In the genomic region with DNA sequence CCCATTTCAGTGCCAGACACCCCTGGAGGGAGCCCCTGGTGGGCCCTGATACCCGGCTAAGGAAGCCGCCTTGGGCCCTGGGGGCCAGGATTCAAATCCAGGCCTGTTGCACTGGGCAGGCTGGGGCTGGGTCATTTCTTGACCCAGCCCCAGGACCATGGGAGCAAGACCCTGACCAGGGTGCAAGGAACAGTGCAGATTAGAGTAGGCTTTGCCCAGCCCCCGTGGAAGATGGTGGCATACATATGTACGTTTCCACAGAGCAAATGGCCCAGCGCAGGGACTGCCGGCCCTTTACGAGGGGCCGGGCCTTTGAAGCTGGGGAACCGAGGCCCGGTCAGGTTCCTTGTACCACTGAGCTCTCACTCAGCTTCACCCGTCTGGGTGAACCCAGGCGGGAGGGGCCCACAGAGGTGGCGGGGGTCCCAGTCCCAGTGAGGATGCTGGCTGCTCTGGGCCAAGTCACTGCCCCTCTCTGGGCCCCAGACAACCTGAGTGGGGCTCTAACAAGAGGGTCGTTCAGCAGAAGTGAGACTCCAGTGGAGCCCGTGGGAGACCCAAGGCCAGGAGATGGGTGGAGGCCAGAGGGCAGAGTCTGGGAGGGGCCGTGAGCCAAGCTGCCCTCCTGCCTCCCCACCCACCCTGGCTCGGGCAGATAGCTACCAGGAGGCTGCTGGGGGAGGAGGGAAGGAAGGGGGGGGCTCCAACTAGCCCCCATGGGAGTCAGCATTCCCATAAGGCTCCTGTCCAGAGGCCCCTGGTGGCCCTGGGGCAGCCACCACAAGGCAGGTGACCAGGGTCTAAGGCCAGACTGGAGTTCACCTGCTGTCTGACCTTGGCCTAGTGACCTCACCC, we compare ENCODE assay signal across 8 cellular contexts. TPM values are rescaled to one million over a fixed set of nuclear protein-coding genes. Genes with fewer than 3 reads are reported as not detected.
DNase-seq lines count a peak whose midpoint lies in the region; ATAC-seq, FAIRE-seq and TF ChIP-seq lines count a peak whose summit lies in the region.

No MANE protein-coding gene starts in this region.

- TF ChIP-seq CTCF in astrocyte of the cerebellum (IDR thresholded peaks at IDR 0.05; ENCODE audit: low read depth, low read length, missing control alignments) (no peak), HepG2 (CRISPR knock-in tag; IDR thresholded peaks at IDR 0.05) (no peak), testis (IDR thresholded peaks at IDR 0.05) (no peak)

- WGBS in HepG2 (ENCODE audit: low lambda C conversion rate) = 90% methylated on average over 2 of the region's 17 CpGs
- 77 to 79% methylated on average over 11 to 17 of the region's 17 CpGs for whole genome bisulfite sequencing in testis, 2 donors

- H3K4me1 Mint-ChIP-seq in activated CD4-positive, alpha-beta T cell treated with anti-CD3 and anti-CD28 coated beads, Interleukin-2, amount 10 ng/mL, durations not matched to agents 24 days and 14 days = peaks cover 35% of the 10 kb centered on the region

- no peak for FAIRE-seq in HepG2 (lab: Jason Lieb, UNC)
- no peak for FAIRE-seq in urothelium cell line (lab: Jason Lieb, UNC)

- peaks cover 20% of the 10 kb centered on the region for H3K36me3 Mint-ChIP-seq in activated CD4-positive, alpha-beta T cell treated with anti-CD3 and anti-CD28 coated beads, Interleukin-2, amount 10 ng/mL, durations not matched to agents 24 days and 14 days (ENCODE audit: low read depth)

- TF ChIP-seq RAD21 in HepG2 (CRISPR knock-in tag; IDR thresholded peaks at IDR 0.05) = no peak

- TF ChIP-seq EP300 in HepG2 (IDR thresholded peaks at IDR 0.05; ENCODE audit: low read depth in 2 of 2, low read length in 2 of 2) (no peak), HepG2 (CRISPR knock-in tag; IDR thresholded peaks at IDR 0.05; ENCODE audit: borderline replicate concordance) (no peak)

- H3K9me3 Mint-ChIP-seq in activated CD4-positive, alpha-beta T cell treated with anti-CD3 and anti-CD28 coated beads, Interleukin-2, amount 10 ng/mL, durations not matched to agents 24 days and 14 days = no peaks in the 10 kb centered on the region

- intact Hi-C loops in activated CD4-positive, alpha-beta T cell treated with anti-CD3 and anti-CD28 coated beads, Interleukin-2, amount 10 ng/mL, durations not matched to agents 24 days and 14 days (cut with micrococcal nuclease) = no loop called here
- intact Hi-C loops in HepG2 (cut with micrococcal nuclease; ENCODE audit: unreplicated experiment) (no loop called here), testis (cut with DNase I; ENCODE audit: low total_unique reads) (no loop called here)

- H3K27me3 ChIP-seq in HepG2 (ENCODE audit: control insufficient read depth in 1 of 2, insufficient read depth in 2 of 2, low read length in 2 of 2) (no peaks in the 10 kb centered on the region), testis (no peaks in the 10 kb centered on the region), MG63 (no peaks in the 10 kb centered on the region)

- CTCF ChIA-PET in HepG2 (lab: Yijun Ruan, JAX; ENCODE audit: low intra/inter-chr PET ratio, low total read pairs) = no interaction called here

- TF ChIP-seq POLR2A in HepG2 (IDR thresholded peaks at IDR 0.05; ENCODE audit: insufficient read depth in 1 of 2, low read depth in 2 of 2, low read length in 2 of 2) (no peak), testis (IDR thresholded peaks at IDR 0.05) (no peak)

- H3K4me3 Mint-ChIP-seq in activated CD4-positive, alpha-beta T cell treated with anti-CD3 and anti-CD28 coated beads, Interleukin-2, amount 10 ng/mL, durations not matched to agents 24 days and 14 days = peak overlapping the region; percentile 90

- peak overlapping the region; percentile 58 for H3K27ac Mint-ChIP-seq in activated CD4-positive, alpha-beta T cell treated with anti-CD3 and anti-CD28 coated beads, Interleukin-2, amount 10 ng/mL, durations not matched to agents 24 days and 14 days

- H3K4me1 ChIP-seq in HepG2 (ENCODE audit: insufficient read depth, low read length) (peaks cover 54% of the 10 kb centered on the region), testis (peaks cover 45% of the 10 kb centered on the region)

- no peaks in the 10 kb centered on the region for H3K27me3 Mint-ChIP-seq in activated CD4-positive, alpha-beta T cell treated with anti-CD3 and anti-CD28 coated beads, Interleukin-2, amount 10 ng/mL, durations not matched to agents 24 days and 14 days

- DNase-seq in activated CD4-positive, alpha-beta T cell treated with anti-CD3 and anti-CD28 coated beads, Interleukin-2, amount 10 ng/mL, durations not matched to agents 24 days and 14 days = peak; percentile 66
- DNase-seq in activated CD4-positive, alpha-beta T cell treated with anti-CD3 and anti-CD28 coated beads, Interleukin-2, amount 50 U/mL, for 4 hours = no peak
- DNase-seq in astrocyte of the cerebellum (ENCODE audit: low read depth) (no peak), HepG2 (ENCODE audit: low spot score) (no peak), testis (no peak), EL (no peak), MG63 (no peak), urothelium cell line (ENCODE audit: low spot score) (no peak)

- no peaks in the 10 kb centered on the region for H3K9me3 ChIP-seq in HepG2 (ENCODE audit: low read length)
- H3K9me3 ChIP-seq in testis = no peaks in the 10 kb centered on the region
- no peaks in the 10 kb centered on the region for H3K9me3 ChIP-seq in MG63

- H3K36me3 ChIP-seq in HepG2 (replicated peaks in 1 of 2; ENCODE audit: control insufficient read depth in 1 of 2, insufficient read depth in 2 of 2, low read length in 2 of 2) = peaks cover 8 to 20% of the 10 kb centered on the region in 2 experiments
- no peaks in the 10 kb centered on the region for H3K36me3 ChIP-seq in testis (ENCODE audit: low read depth, missing control alignments)
- H3K36me3 ChIP-seq in MG63 = no peaks in the 10 kb centered on the region

- H4K20me1 ChIP-seq in HepG2 (ENCODE audit: insufficient read depth, low read length) = peaks cover 47% of the 10 kb centered on the region

- H2AFZ ChIP-seq in HepG2 (ENCODE audit: low read length) = no peak overlapping the region

- H3K79me2 ChIP-seq in HepG2 (ENCODE audit: insufficient read depth, low read length) = peaks cover 34% of the 10 kb centered on the region

- peak overlapping the region; percentile 86 for H3K9ac ChIP-seq in HepG2 (ENCODE audit: insufficient read depth, low read depth, low read length)

- POLR2A ChIA-PET in HepG2 (lab: Yijun Ruan, JAX) = interaction anchor here (0.8 to 2.4 kb wide), 10 partner anchors 9 to 32 kb away, joined by 3 to 26 read pairs (median 6); a partner anchor contains a TSS

- in situ Hi-C loops in astrocyte of the cerebellum (cut with HindIII; ENCODE audit: low sequenced_read_pairs) = no loop called here
- in situ Hi-C loops in HepG2 (cut with HindIII; ENCODE audit: extremely low pct_ligation_motif_present, low pct_unique_long_range_greater_than_20kb) = no loop called here

- BruUV-seq in HepG2 (replicated peaks; lab: Mats Ljungman, UMichigan) = no TSS peak

- H3K27ac ChIP-seq in HepG2 (ENCODE audit: extremely low read length, insufficient read depth, low read length) = peak overlapping the region; percentile 6
- peak overlapping the region; percentile 80 to 98 for H3K27ac ChIP-seq in testis

- H3K4me3 ChIP-seq in astrocyte of the cerebellum (ENCODE audit: low read depth, low read length) (peak overlapping the region; percentile 93), HepG2 (replicated peaks in 1 of 3; ENCODE audit: insufficient read depth in 1 of 3, low read depth in 2 of 3, low read length in 3 of 3) (peak overlapping the region in 2 of 3 experiments; percentile 92 to 94; a peak in 2 of 6 replicates), testis (no peak overlapping the region), MG63 (no peak overlapping the region)

- no peak for ATAC-seq in HepG2

- H3K4me2 ChIP-seq in HepG2 (ENCODE audit: low read depth, low read length) = peak overlapping the region; percentile 88

RNA-seq across cellular contexts. Expression of a gene that starts 2.7 kb away (rescaled TPM):
- 159 and 169 TPM in 2 replicates for total RNA-seq in activated CD4-positive, alpha-beta T cell treated with anti-CD3 and anti-CD28 coated beads, Interleukin-2, amount 10 ng/mL, durations not matched to agents 24 days and 14 days
- total RNA-seq in HepG2 (2016; rRNA removed; fragmentation: Illumina TruSeq; extraction: Trizol) (35.5 and 44.9 TPM in 2 replicates), testis (100 to 1,000 TPM in 1 of 2 donors, 10 to 100 TPM in 1; 93.0 to 103 TPM)
- total RNA-seq in HepG2 (2016; cell fraction: cytosol; rRNA removed; fragmentation: Illumina TruSeq; extraction: Trizol; ENCODE audit: low read depth) = 52.3 and 57.0 TPM in 2 replicates
- total RNA-seq in HepG2 (2016; cell fraction: insoluble cytoplasmic fraction; rRNA removed; fragmentation: Illumina TruSeq; extraction: Trizol) = 30.7 and 45.2 TPM in 2 replicates
- 90.7 and 98.8 TPM in 2 replicates for total RNA-seq in HepG2 (2016; cell fraction: membrane; rRNA removed; fragmentation: Illumina TruSeq; extraction: Trizol)
- 29.7 and 31.4 TPM in 2 replicates for total RNA-seq in HepG2 (2016; cell fraction: nucleus; rRNA removed; fragmentation: Illumina TruSeq; extraction: Trizol)
- polyA plus RNA-seq in HepG2 (2011; rRNA removed) (112 and 129 TPM in 2 replicates), testis (ENCODE audit: insufficient read depth, low read depth, low replicate concordance) (76.5 TPM)
- polyA plus RNA-seq in HepG2 (2011; cell fraction: cytosol; rRNA removed) = 75.6 and 125 TPM in 2 replicates
- 253 and 307 TPM in 2 replicates for polyA plus RNA-seq in HepG2 (2011; cell fraction: nucleus; rRNA removed)
- 68.1 and 73.6 TPM in 2 replicates for polyA plus RNA-seq in HepG2 (2012)
- 65.6 and 66.5 TPM in 2 replicates for polyA plus RNA-seq in HepG2 (2016; cell fraction: cytosol; fragmentation: Illumina TruSeq; extraction: Trizol; ENCODE audit: low read depth)
- 34.0 and 45.2 TPM in 2 replicates for polyA plus RNA-seq in HepG2 (2016; cell fraction: insoluble cytoplasmic fraction; fragmentation: Illumina TruSeq; extraction: Trizol; ENCODE audit: low read depth)
- 77.4 and 85.7 TPM in 2 replicates for polyA plus RNA-seq in HepG2 (2016; cell fraction: membrane; fragmentation: Illumina TruSeq; extraction: Trizol; ENCODE audit: low read depth)
- 73.2 and 74.3 TPM in 2 replicates for polyA plus RNA-seq in HepG2 (2016; cell fraction: nucleus; fragmentation: Illumina TruSeq; extraction: Trizol; ENCODE audit: insufficient read depth, low read depth)
- 79.7 and 204 TPM in 2 replicates for polyA minus RNA-seq in HepG2 (2011; rRNA and poly(A)+ RNA removed; ENCODE audit: low replicate concordance)
- polyA minus RNA-seq in HepG2 (2011; cell fraction: cytosol; rRNA and poly(A)+ RNA removed) = 99.9 and 101 TPM in 2 replicates
- polyA minus RNA-seq in HepG2 (2011; cell fraction: nucleus; rRNA and poly(A)+ RNA removed) = 40.2 and 51.7 TPM in 2 replicates
- 17.9 and 38.6 TPM in 2 replicates for total RNA-seq in MG63 (2014; rRNA removed; shearing (Covaris generic); ENCODE audit: low replicate concordance)

RNA-seq across cellular contexts. Expression of a gene that starts 32.8 kb away (rescaled TPM):
- total RNA-seq in activated CD4-positive, alpha-beta T cell treated with anti-CD3 and anti-CD28 coated beads, Interleukin-2, amount 10 ng/mL, durations not matched to agents 24 days and 14 days = 25.8 and 30.2 TPM in 2 replicates
- total RNA-seq in HepG2 (2016; rRNA removed; fragmentation: Illumina TruSeq; extraction: Trizol) (28.1 and 30.9 TPM in 2 replicates), testis (100 to 1,000 TPM in 1 of 2 donors, 10 to 100 TPM in 1; 61.1 to 117 TPM)
- 33.3 and 38.0 TPM in 2 replicates for total RNA-seq in HepG2 (2016; cell fraction: cytosol; rRNA removed; fragmentation: Illumina TruSeq; extraction: Trizol; ENCODE audit: low read depth)
- 26.7 and 27.1 TPM in 2 replicates for total RNA-seq in HepG2 (2016; cell fraction: insoluble cytoplasmic fraction; rRNA removed; fragmentation: Illumina TruSeq; extraction: Trizol)
- total RNA-seq in HepG2 (2016; cell fraction: membrane; rRNA removed; fragmentation: Illumina TruSeq; extraction: Trizol) = 73.7 and 74.9 TPM in 2 replicates
- total RNA-seq in HepG2 (2016; cell fraction: nucleus; rRNA removed; fragmentation: Illumina TruSeq; extraction: Trizol) = 18.7 and 18.8 TPM in 2 replicates
- polyA plus RNA-seq in HepG2 (2011; rRNA removed) (45.3 and 45.6 TPM in 2 replicates), testis (ENCODE audit: insufficient read depth, low read depth, low replicate concordance) (43.2 TPM)
- 23.9 and 43.2 TPM in 2 replicates for polyA plus RNA-seq in HepG2 (2011; cell fraction: cytosol; rRNA removed)
- polyA plus RNA-seq in HepG2 (2011; cell fraction: nucleus; rRNA removed) = 43.1 and 48.6 TPM in 2 replicates
- polyA plus RNA-seq in HepG2 (2012) = 46.5 and 49.0 TPM in 2 replicates
- polyA plus RNA-seq in HepG2 (2016; cell fraction: cytosol; fragmentation: Illumina TruSeq; extraction: Trizol; ENCODE audit: low read depth) = 74.0 and 79.4 TPM in 2 replicates
- 39.4 and 51.6 TPM in 2 replicates for polyA plus RNA-seq in HepG2 (2016; cell fraction: insoluble cytoplasmic fraction; fragmentation: Illumina TruSeq; extraction: Trizol; ENCODE audit: low read depth)
- 106 and 123 TPM in 2 replicates for polyA plus RNA-seq in HepG2 (2016; cell fraction: membrane; fragmentation: Illumina TruSeq; extraction: Trizol; ENCODE audit: low read depth)
- polyA plus RNA-seq in HepG2 (2016; cell fraction: nucleus; fragmentation: Illumina TruSeq; extraction: Trizol; ENCODE audit: insufficient read depth, low read depth) = 43.6 and 45.5 TPM in 2 replicates
- polyA minus RNA-seq in HepG2 (2011; rRNA and poly(A)+ RNA removed; ENCODE audit: low replicate concordance) = 32.8 and 55.6 TPM in 2 replicates
- 39.1 and 43.2 TPM in 2 replicates for polyA minus RNA-seq in HepG2 (2011; cell fraction: cytosol; rRNA and poly(A)+ RNA removed)
- 10.3 and 12.1 TPM in 2 replicates for polyA minus RNA-seq in HepG2 (2011; cell fraction: nucleus; rRNA and poly(A)+ RNA removed)
- total RNA-seq in MG63 (2014; rRNA removed; shearing (Covaris generic); ENCODE audit: low replicate concordance) = 34.4 and 36.4 TPM in 2 replicates

RNA-seq across cellular contexts. Expression of a gene that starts 47.8 kb away (rescaled TPM):
- total RNA-seq in activated CD4-positive, alpha-beta T cell treated with anti-CD3 and anti-CD28 coated beads, Interleukin-2, amount 10 ng/mL, durations not matched to agents 24 days and 14 days = 184 and 185 TPM in 2 replicates
- total RNA-seq in HepG2 (2016; rRNA removed; fragmentation: Illumina TruSeq; extraction: Trizol) = 3.5 and 4.3 TPM in 2 replicates
- 2.2 and 2.7 TPM in 2 replicates for total RNA-seq in HepG2 (2016; cell fraction: cytosol; rRNA removed; fragmentation: Illumina TruSeq; extraction: Trizol; ENCODE audit: low read depth)
- total RNA-seq in HepG2 (2016; cell fraction: insoluble cytoplasmic fraction; rRNA removed; fragmentation: Illumina TruSeq; extraction: Trizol) = 3.5 and 4.0 TPM in 2 replicates
- total RNA-seq in HepG2 (2016; cell fraction: membrane; rRNA removed; fragmentation: Illumina TruSeq; extraction: Trizol) = 2.7 and 3.2 TPM in 2 replicates
- total RNA-seq in HepG2 (2016; cell fraction: nucleus; rRNA removed; fragmentation: Illumina TruSeq; extraction: Trizol) = 2.4 and 2.5 TPM in 2 replicates
- 17.8 and 20.3 TPM in 2 replicates for polyA plus RNA-seq in HepG2 (2011; rRNA removed)
- 13.9 and 16.9 TPM in 2 replicates for polyA plus RNA-seq in HepG2 (2011; cell fraction: cytosol; rRNA removed)
- polyA plus RNA-seq in HepG2 (2011; cell fraction: nucleus; rRNA removed) = 10.8 and 12.6 TPM in 2 replicates
- polyA plus RNA-seq in HepG2 (2012) = 6.2 and 6.8 TPM in 2 replicates
- polyA plus RNA-seq in HepG2 (2016; cell fraction: cytosol; fragmentation: Illumina TruSeq; extraction: Trizol; ENCODE audit: low read depth) = 0.97 and 1.0 TPM in 2 replicates
- 6.2 and 7.9 TPM in 2 replicates for polyA plus RNA-seq in HepG2 (2016; cell fraction: insoluble cytoplasmic fraction; fragmentation: Illumina TruSeq; extraction: Trizol; ENCODE audit: low read depth)
- 2.8 TPM in 2 replicates for polyA plus RNA-seq in HepG2 (2016; cell fraction: membrane; fragmentation: Illumina TruSeq; extraction: Trizol; ENCODE audit: low read depth)
- polyA plus RNA-seq in HepG2 (2016; cell fraction: nucleus; fragmentation: Illumina TruSeq; extraction: Trizol; ENCODE audit: insufficient read depth, low read depth) = 6.6 and 6.8 TPM in 2 replicates
- polyA minus RNA-seq in HepG2 (2011; rRNA and poly(A)+ RNA removed; ENCODE audit: low replicate concordance) = 23.6 and 71.5 TPM in 2 replicates
- 19.3 and 25.0 TPM in 2 replicates for polyA minus RNA-seq in HepG2 (2011; cell fraction: cytosol; rRNA and poly(A)+ RNA removed)
- polyA minus RNA-seq in HepG2 (2011; cell fraction: nucleus; rRNA and poly(A)+ RNA removed) = 5.3 and 6.0 TPM in 2 replicates
- 10 to 100 TPM; 22.8 to 31.6 TPM for total RNA-seq in testis
- polyA plus RNA-seq in testis (ENCODE audit: insufficient read depth, low read depth, low replicate concordance) = 17.8 TPM
- 9.4 and 9.7 TPM in 2 replicates for total RNA-seq in MG63 (2014; rRNA removed; shearing (Covaris generic); ENCODE audit: low replicate concordance)

RNA-seq across cellular contexts. Expression of a gene that starts 48.4 kb away (rescaled TPM):
- total RNA-seq in activated CD4-positive, alpha-beta T cell treated with anti-CD3 and anti-CD28 coated beads, Interleukin-2, amount 10 ng/mL, durations not matched to agents 24 days and 14 days = 9.5 and 10.0 TPM in 2 replicates
- 0.24 and 0.77 TPM in 2 replicates for total RNA-seq in HepG2 (2016; rRNA removed; fragmentation: Illumina TruSeq; extraction: Trizol)
- 0.79 and 0.91 TPM in 2 replicates for total RNA-seq in HepG2 (2016; cell fraction: cytosol; rRNA removed; fragmentation: Illumina TruSeq; extraction: Trizol; ENCODE audit: low read depth)
- total RNA-seq in HepG2 (2016; cell fraction: insoluble cytoplasmic fraction; rRNA removed; fragmentation: Illumina TruSeq; extraction: Trizol) = 0.34 and 1.5 TPM in 2 replicates
- 0.83 and 1.5 TPM in 2 replicates for total RNA-seq in HepG2 (2016; cell fraction: membrane; rRNA removed; fragmentation: Illumina TruSeq; extraction: Trizol)
- total RNA-seq in HepG2 (2016; cell fraction: nucleus; rRNA removed; fragmentation: Illumina TruSeq; extraction: Trizol) = 1.1 and 2.5 TPM in 2 replicates
- 3.9 and 4.1 TPM in 2 replicates for polyA plus RNA-seq in HepG2 (2011; rRNA removed)
- polyA plus RNA-seq in HepG2 (2011; cell fraction: cytosol; rRNA removed) = 0.55 and 0.75 TPM in 2 replicates
- 66.6 and 91.0 TPM in 2 replicates for polyA plus RNA-seq in HepG2 (2011; cell fraction: nucleus; rRNA removed)
- polyA plus RNA-seq in HepG2 (2012) = 1.7 and 4.4 TPM in 2 replicates
- 0.57 and 1.2 TPM in 2 replicates for polyA plus RNA-seq in HepG2 (2016; cell fraction: cytosol; fragmentation: Illumina TruSeq; extraction: Trizol; ENCODE audit: low read depth)
- 0.45 and 0.53 TPM in 2 replicates for polyA plus RNA-seq in HepG2 (2016; cell fraction: insoluble cytoplasmic fraction; fragmentation: Illumina TruSeq; extraction: Trizol; ENCODE audit: low read depth)
- 0.94 TPM in 2 replicates for polyA plus RNA-seq in HepG2 (2016; cell fraction: membrane; fragmentation: Illumina TruSeq; extraction: Trizol; ENCODE audit: low read depth)
- 4.3 and 6.3 TPM in 2 replicates for polyA plus RNA-seq in HepG2 (2016; cell fraction: nucleus; fragmentation: Illumina TruSeq; extraction: Trizol; ENCODE audit: insufficient read depth, low read depth)
- polyA minus RNA-seq in HepG2 (2011; rRNA and poly(A)+ RNA removed; ENCODE audit: low replicate concordance) = 0.54 and 2.7 TPM in 2 replicates
- not detected in 2 replicates for polyA minus RNA-seq in HepG2 (2011; cell fraction: cytosol; rRNA and poly(A)+ RNA removed)
- 1.9 and 4.2 TPM in 2 replicates for polyA minus RNA-seq in HepG2 (2011; cell fraction: nucleus; rRNA and poly(A)+ RNA removed)
- total RNA-seq in testis = 100 to 1,000 TPM; 208 to 276 TPM
- polyA plus RNA-seq in testis (ENCODE audit: insufficient read depth, low read depth, low replicate concordance) = 796 TPM
- not detected in 2 replicates for total RNA-seq in MG63 (2014; rRNA removed; shearing (Covaris generic); ENCODE audit: low replicate concordance)

Comparison
In these comparisons a context has a peak if more than half of its experiments do, and no peak if none do; other contexts are left out.
1. H3K4me3 ChIP-seq: peak in astrocyte of the cerebellum (single experiment) and HepG2 (2 of 3); none in testis (0 of 2) and MG63 (single experiment).